ENCODE assay signal across 1 cellular context in genomic region chr4:107693132-107693531, GRCh38.
TF ChIP-seq lines count a peak whose summit lies in the region.

No MANE protein-coding gene starts in this region.

TF ChIP-seq in K562, 482 proteins besides CTCF, POLR2A, EP300 and RAD21 (continued from another document):
- TF ChIP-seq MGA (IDR thresholded peaks at IDR 0.05), result peak; percentile 62; the same call in 1 of the 2 replicates
- no peak for TF ChIP-seq SRSF3 (IDR thresholded peaks at IDR 0.05; ENCODE audit: insufficient read depth, low read length)
- TF ChIP-seq ZNF280A (IDR thresholded peaks at IDR 0.05; ENCODE audit: low read depth, partially characterized antibody), result no peak
- peak; percentile 53 for TF ChIP-seq ZNF589 (CRISPR knock-in tag; IDR thresholded peaks at IDR 0.05; ENCODE audit: low read depth)
- no peak for TF ChIP-seq ZNF436 (CRISPR knock-in tag; IDR thresholded peaks at IDR 0.05)
- peak; percentile 77; the same call in 1 of the 2 replicates for TF ChIP-seq ATF3 (IDR thresholded peaks at IDR 0.05)
- no peak for TF ChIP-seq ATF3 (CRISPR knock-in tag; conservative IDR thresholded peaks at IDR 0.05)
- TF ChIP-seq BCOR (IDR thresholded peaks at IDR 0.05), result no peak
- TF ChIP-seq ELF1 (tag; IDR thresholded peaks at IDR 0.05), result peak; percentile 38; the same call in 1 of the 2 replicates
- no peak for TF ChIP-seq ZNF561 (CRISPR knock-in tag; conservative IDR thresholded peaks at IDR 0.05)
- no peak for TF ChIP-seq RBM15 (IDR thresholded peaks at IDR 0.05; ENCODE audit: insufficient read depth, low read length)
- no peak for TF ChIP-seq GTF3C2 (IDR thresholded peaks at IDR 0.05; ENCODE audit: borderline replicate concordance, extremely low read depth, insufficient read length)
- no peak for TF ChIP-seq ETS1 (conservative IDR thresholded peaks at IDR 0.05; ENCODE audit: control insufficient read depth, low read depth, low read length)
